Comparison of ENCODE assay signal across 19 cellular contexts in genomic region chr9:13719410-13719809, GRCh38.
DNase-seq lines count a peak whose midpoint lies in the region; ATAC-seq and TF ChIP-seq lines count a peak whose summit lies in the region.
"Had no signal": no experiment of that assay in that cellular context is flagged by ENCODE, and none has a peak within 500 bp of the region (broad histone marks: within the 10 kb centered on the region; RNA-seq: fewer than 3 reads in every experiment).

No MANE protein-coding gene starts in this region.

- no peak for TF ChIP-seq EP300 in SK-N-SH (IDR thresholded peaks at IDR 0.05; ENCODE audit: borderline replicate concordance in 1 of 2, low read depth in 1 of 2, low read length in 1 of 2)

- in situ Hi-C loops in gastrocnemius medialis (cut with MboI; ENCODE audit: low sequenced_read_pairs in 4 of 4), result loop anchor here in 1 of 4 donors (25.0 kb wide), 2 partner anchors 493 to 618 kb away; no protein-coding TSS in a partner anchor

- no peak for TF ChIP-seq POLR2A in gastrocnemius medialis (IDR thresholded peaks at IDR 0.05)

- H3K4me1 ChIP-seq in SK-N-SH (ENCODE audit: control insufficient read depth in 1 of 2, insufficient read depth in 2 of 2, low read depth in 1 of 2, low read length in 1 of 2) (peaks cover 3 to 5% of the 10 kb centered on the region in 2 experiments; a peak in 2 of 4 replicates), tibial artery (peaks cover 0 to 47% (median 30%) of the 10 kb centered on the region in 4 donors), gastrocnemius medialis (peaks cover 0 to 19% of the 10 kb centered on the region in 2 donors)
- H3K4me1 ChIP-seq: pancreas, spleen had no signal

- no peaks in the 10 kb centered on the region for H3K79me2 ChIP-seq in SK-N-SH (ENCODE audit: insufficient read depth)

- no peak overlapping the region for H2AFZ ChIP-seq in SK-N-SH (ENCODE audit: low read depth)

- DNase-seq in SK-N-SH, result no peak
- peak; percentile 33 for DNase-seq in amniotic epithelial cell (ENCODE audit: low read depth)
- DNase-seq in fibroblast of pulmonary artery (ENCODE audit: low read depth), result peak; percentile 26
- DNase-seq in tibial artery, result no peak
- no peak for DNase-seq in NK-92 treated with Interleukin-12 subunit alpha and Interleukin-12 subunit beta, amount 100 ng/mL, for 24 hours (lab: John Stamatoyannopoulos, UW)
- no peak for DNase-seq in HCEC 1CT
- no peak for DNase-seq in gastrocnemius medialis
- DNase-seq: activated CD4-positive, alpha-beta T cell treated with anti-CD3 and anti-CD28 coated beads, Interleukin-2, amount 50 U/mL, for 4 hours; activated naive CD8-positive, alpha-beta T cell treated with anti-CD3 and anti-CD28 coated beads for 36 hours; activated T-cell treated with anti-CD3 and anti-CD28 coated beads, Interleukin-2, amount 50 U/mL, for 1 hour; CD4-positive, alpha-beta memory T cell; heart right ventricle; left colon; NCI-H1048; pancreas; spleen; stimulated activated naive CD4-positive, alpha-beta T cell treated with Interleukin-2 at 50 U/mL for 16 hours had no signal

- no peaks in the 10 kb centered on the region for H3K27me3 ChIP-seq in SK-N-SH (ENCODE audit: insufficient read depth)
- H3K27me3 ChIP-seq in tibial artery, result no peaks in the 10 kb centered on the region
- H3K27me3 ChIP-seq in gastrocnemius medialis, result no peaks in the 10 kb centered on the region
- H3K27me3 ChIP-seq: heart right ventricle, pancreas, spleen had no signal

- no peaks in the 10 kb centered on the region for H3K9me2 ChIP-seq in SK-N-SH

- no peak overlapping the region for H3K9ac ChIP-seq in SK-N-SH

- H3F3A ChIP-seq in SK-N-SH (replicated peaks; ENCODE audit: insufficient read depth), result no peaks in the 10 kb centered on the region

- no peak overlapping the region for H3K27ac ChIP-seq in SK-N-SH (ENCODE audit: low read depth in 2 of 2, low read length in 1 of 2)
- H3K27ac ChIP-seq in tibial artery, result peak overlapping the region; percentile 28 to 47
- H3K27ac ChIP-seq in gastrocnemius medialis, result no peak overlapping the region
- H3K27ac ChIP-seq: heart right ventricle, pancreas, spleen had no signal

- TF ChIP-seq CTCF in SK-N-SH (IDR thresholded peaks at IDR 0.05), result no peak
- no peak for TF ChIP-seq CTCF in fibroblast of pulmonary artery (IDR thresholded peaks at IDR 0.05; ENCODE audit: low read length, missing control alignments)
- no peak for TF ChIP-seq CTCF in tibial artery (IDR thresholded peaks at IDR 0.05)
- TF ChIP-seq CTCF in gastrocnemius medialis (IDR thresholded peaks at IDR 0.05 in 4 of 5, conservative IDR thresholded peaks at IDR 0.05 in 1 of 5), result no peak

- H3K36me3 ChIP-seq in SK-N-SH (replicated peaks in 1 of 2; ENCODE audit: control insufficient read depth in 1 of 2, insufficient read depth in 2 of 2, low read length in 1 of 2), result no peaks in the 10 kb centered on the region
- no peaks in the 10 kb centered on the region for H3K36me3 ChIP-seq in tibial artery
- H3K36me3 ChIP-seq in gastrocnemius medialis, result no peaks in the 10 kb centered on the region
- H3K36me3 ChIP-seq: heart right ventricle, pancreas, spleen had no signal

- no peaks in the 10 kb centered on the region for H4K20me1 ChIP-seq in SK-N-SH (ENCODE audit: insufficient read depth)

- peaks cover 3% of the 10 kb centered on the region; the same call in 1 of the 2 replicates for H3K9me3 ChIP-seq in SK-N-SH
- H3K9me3 ChIP-seq in tibial artery, result peaks cover 0 to 5% (median 0%) of the 10 kb centered on the region in 3 donors
- H3K9me3 ChIP-seq in gastrocnemius medialis, result no peaks in the 10 kb centered on the region
- H3K9me3 ChIP-seq: pancreas, spleen had no signal

- CTCF ChIA-PET in SK-N-SH (lab: Yijun Ruan, JAX), result no interaction called here

- WGBS in SK-N-SH (ENCODE audit: low lambda C conversion rate), result 30% methylated on average over 1 of the region's 1 CpG

- no peak overlapping the region for H3K4me3 ChIP-seq in SK-N-SH (ENCODE audit: low read depth in 2 of 2, low read length in 1 of 2)
- no peak overlapping the region for H3K4me3 ChIP-seq in fibroblast of pulmonary artery (replicated peaks; ENCODE audit: low read depth, low read length)
- H3K4me3 ChIP-seq in tibial artery, result no peak overlapping the region
- no peak overlapping the region for H3K4me3 ChIP-seq in gastrocnemius medialis
- H3K4me3 ChIP-seq: GM12878, heart right ventricle, pancreas, spleen had no signal

- ATAC-seq in SK-N-SH treated with all-trans-retinoic acid at 6 μM for 48 hours (no peak), gastrocnemius medialis (no peak)
- ATAC-seq: GM12878, left colon, pancreas had no signal

- POLR2A ChIA-PET in SK-N-SH (lab: Yijun Ruan, JAX), result no interaction called here

- no peak for TF ChIP-seq RAD21 in SK-N-SH (IDR thresholded peaks at IDR 0.05; ENCODE audit: low read length)

- no peak overlapping the region for H3K4me2 ChIP-seq in SK-N-SH

- intact Hi-C loops in tibial artery (cut with DNase I; ENCODE audit: low total_unique reads), result no loop called here
- intact Hi-C loops in gastrocnemius medialis (cut with DNase I; ENCODE audit: low total_unique reads), result no loop called here

TF ChIP-seq in SK-N-SH, 30 proteins besides CTCF, POLR2A, EP300 and RAD21:
- TF ChIP-seq CHD2 (IDR thresholded peaks at IDR 0.05; ENCODE audit: low read length, partially characterized antibody) (no peak), FOSL2 (IDR thresholded peaks at IDR 0.05; ENCODE audit: borderline replicate concordance, low read depth) (0 out of 2 replicates have a peak, but pooled peaks have one; percentile 2)
- TF ChIP-seq, protein P1, sequence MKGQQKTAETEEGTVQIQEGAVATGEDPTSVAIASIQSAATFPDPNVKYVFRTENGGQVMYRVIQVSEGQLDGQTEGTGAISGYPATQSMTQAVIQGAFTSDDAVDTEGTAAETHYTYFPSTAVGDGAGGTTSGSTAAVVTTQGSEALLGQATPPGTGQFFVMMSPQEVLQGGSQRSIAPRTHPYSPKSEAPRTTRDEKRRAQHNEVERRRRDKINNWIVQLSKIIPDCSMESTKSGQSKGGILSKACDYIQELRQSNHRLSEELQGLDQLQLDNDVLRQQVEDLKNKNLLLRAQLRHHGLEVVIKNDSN (IDR thresholded peaks at IDR 0.05; ENCODE audit: borderline replicate concordance, low read depth), result peak; percentile 57; the same call in 1 of the 2 replicates

TF ChIP-seq in SK-N-SH treated with all-trans-retinoic acid at 6 μM for 48 hours, 23 proteins besides CTCF, POLR2A, EP300 and RAD21 (continues in another document):
- TF ChIP-seq ZNF8 (CRISPR knock-in tag; IDR thresholded peaks at IDR 0.05) (no peak), BACH2 (CRISPR knock-in tag; IDR thresholded peaks at IDR 0.05; ENCODE audit: borderline replicate concordance) (no peak), CREB5 (CRISPR knock-in tag; IDR thresholded peaks at IDR 0.05; ENCODE audit: low read depth) (no peak), ZNF70 (CRISPR knock-in tag; IDR thresholded peaks at IDR 0.05) (no peak), ESRRG (CRISPR knock-in tag; IDR thresholded peaks at IDR 0.05) (no peak), OSR1 (CRISPR knock-in tag; IDR thresholded peaks at IDR 0.05) (no peak), ARNTL (CRISPR knock-in tag; IDR thresholded peaks at IDR 0.05; ENCODE audit: borderline replicate concordance, low read depth) (no peak), SNAI2 (CRISPR knock-in tag; IDR thresholded peaks at IDR 0.05) (no peak), GLIS3 (CRISPR knock-in tag; IDR thresholded peaks at IDR 0.05) (no peak), CSDC2 (CRISPR knock-in tag; IDR thresholded peaks at IDR 0.05) (no peak), TCF4 (CRISPR knock-in tag; IDR thresholded peaks at IDR 0.05; ENCODE audit: borderline replicate concordance) (no peak), ZFP30 (CRISPR knock-in tag; IDR thresholded peaks at IDR 0.05) (no peak), RARB (CRISPR knock-in tag; IDR thresholded peaks at IDR 0.05) (no peak)
- TF ChIP-seq, protein P2, sequence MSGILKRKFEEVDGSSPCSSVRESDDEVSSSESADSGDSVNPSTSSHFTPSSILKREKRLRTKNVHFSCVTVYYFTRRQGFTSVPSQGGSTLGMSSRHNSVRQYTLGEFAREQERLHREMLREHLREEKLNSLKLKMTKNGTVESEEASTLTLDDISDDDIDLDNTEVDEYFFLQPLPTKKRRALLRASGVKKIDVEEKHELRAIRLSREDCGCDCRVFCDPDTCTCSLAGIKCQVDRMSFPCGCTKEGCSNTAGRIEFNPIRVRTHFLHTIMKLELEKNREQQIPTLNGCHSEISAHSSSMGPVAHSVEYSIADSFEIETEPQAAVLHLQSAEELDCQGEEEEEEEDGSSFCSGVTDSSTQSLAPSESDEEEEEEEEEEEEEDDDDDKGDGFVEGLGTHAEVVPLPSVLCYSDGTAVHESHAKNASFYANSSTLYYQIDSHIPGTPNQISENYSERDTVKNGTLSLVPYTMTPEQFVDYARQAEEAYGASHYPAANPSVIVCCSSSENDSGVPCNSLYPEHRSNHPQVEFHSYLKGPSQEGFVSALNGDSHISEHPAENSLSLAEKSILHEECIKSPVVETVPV (CRISPR knock-in tag; IDR thresholded peaks at IDR 0.05), result no peak
- TF ChIP-seq, protein P3, sequence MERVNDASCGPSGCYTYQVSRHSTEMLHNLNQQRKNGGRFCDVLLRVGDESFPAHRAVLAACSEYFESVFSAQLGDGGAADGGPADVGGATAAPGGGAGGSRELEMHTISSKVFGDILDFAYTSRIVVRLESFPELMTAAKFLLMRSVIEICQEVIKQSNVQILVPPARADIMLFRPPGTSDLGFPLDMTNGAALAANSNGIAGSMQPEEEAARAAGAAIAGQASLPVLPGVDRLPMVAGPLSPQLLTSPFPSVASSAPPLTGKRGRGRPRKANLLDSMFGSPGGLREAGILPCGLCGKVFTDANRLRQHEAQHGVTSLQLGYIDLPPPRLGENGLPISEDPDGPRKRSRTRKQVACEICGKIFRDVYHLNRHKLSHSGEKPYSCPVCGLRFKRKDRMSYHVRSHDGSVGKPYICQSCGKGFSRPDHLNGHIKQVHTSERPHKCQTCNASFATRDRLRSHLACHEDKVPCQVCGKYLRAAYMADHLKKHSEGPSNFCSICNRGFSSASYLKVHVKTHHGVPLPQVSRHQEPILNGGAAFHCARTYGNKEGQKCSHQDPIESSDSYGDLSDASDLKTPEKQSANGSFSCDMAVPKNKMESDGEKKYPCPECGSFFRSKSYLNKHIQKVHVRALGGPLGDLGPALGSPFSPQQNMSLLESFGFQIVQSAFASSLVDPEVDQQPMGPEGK (CRISPR knock-in tag; IDR thresholded peaks at IDR 0.05; ENCODE audit: borderline replicate concordance), result no peak

Comparison
In these comparisons a context has a peak if more than half of its experiments do, and no peak if none do; other contexts are left out.
1. DNase-seq: peak in amniotic epithelial cell (single experiment) and fibroblast of pulmonary artery (single experiment); none in SK-N-SH (single experiment), tibial artery (0 of 2), NK-92 treated with Interleukin-12 subunit alpha and Interleukin-12 subunit beta, amount 100 ng/mL, for 24 hours (single experiment), HCEC 1CT (single experiment) and gastrocnemius medialis (0 of 2).
2. H3K27ac ChIP-seq: peak in tibial artery (2 of 2); none in SK-N-SH (0 of 2) and gastrocnemius medialis (0 of 4).